In the genomic region with DNA sequence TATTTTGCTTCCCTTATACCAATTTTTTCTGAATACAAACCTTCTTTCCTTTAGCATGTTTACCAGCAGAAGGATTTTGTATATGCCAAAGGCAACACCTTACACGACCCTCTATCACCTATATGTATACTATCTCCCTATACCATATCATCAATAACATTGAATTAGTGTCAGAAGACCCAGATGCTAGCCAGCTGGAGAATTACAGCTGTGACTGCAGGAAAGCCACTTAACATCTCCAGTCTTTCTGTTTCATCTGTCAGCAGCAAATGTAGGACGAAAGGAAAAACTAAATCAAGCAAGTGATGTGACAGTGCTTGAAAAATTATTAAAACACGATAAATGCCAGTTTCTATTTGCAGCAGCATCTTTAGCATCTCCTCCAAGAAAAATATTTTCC, we compare ENCODE assay signal across 23 cellular contexts.
"Had no signal": no experiment of that assay in that cellular context is flagged by ENCODE, and none has a peak within 500 bp of the region (broad histone marks: within the 10 kb centered on the region; RNA-seq: fewer than 3 reads in every experiment).

No MANE protein-coding gene starts in this region.

- ATAC-seq: Panc1, PC-3, T-cell had no signal

- H3K27ac ChIP-seq: RWPE1 had no signal

- DNase-seq: KBM-7; MV-4-11; NCI-H1048; NCI-H1105; NCI-H1417; NCI-H1436 treated with DMSO at 0.1 percent for 48 hours; NCI-H1694; NCI-H1930; NCI-H2081; NCI-H2171 treated with DMSO at 0.1 percent for 48 hours; NCI-H226; NCI-H446; NCI-H510A; NCI-H524 treated with DMSO at 0.1 percent for 48 hours; NCI-H69; NCI-H774; NK-92 treated with Interleukin-12 subunit alpha and Interleukin-12 subunit beta, amount 100 ng/mL, for 24 hours; PC-3; SHP77; SW 1271; T-cell had no signal
